ENCODE assay signal across 2 cellular contexts in genomic region chr10:113853577-113854018, GRCh38.
TF ChIP-seq lines count a peak whose summit lies in the region.

No MANE protein-coding gene starts in this region.

TF ChIP-seq in GM23338, 12 proteins besides CTCF, POLR2A, EP300 and RAD21 (continued from another document):
- TF ChIP-seq ZNF462 (CRISPR knock-in tag; IDR thresholded peaks at IDR 0.05) (no peak), EZH2phosphoT487 (IDR thresholded peaks at IDR 0.05; ENCODE audit: unreplicated experiment) (no peak), ZNF331 (CRISPR knock-in tag; IDR thresholded peaks at IDR 0.05; ENCODE audit: low read depth) (no peak), JUNB (IDR thresholded peaks at IDR 0.05; ENCODE audit: unreplicated experiment) (no peak), NANOG (IDR thresholded peaks at IDR 0.05; ENCODE audit: borderline replicate concordance) (no peak), ZNF114 (CRISPR knock-in tag; IDR thresholded peaks at IDR 0.05) (no peak), CREB1 (CRISPR knock-in tag; IDR thresholded peaks at IDR 0.05; ENCODE audit: low read depth) (no peak), EZH2 (IDR thresholded peaks at IDR 0.05; ENCODE audit: low read depth, unreplicated experiment) (no peak)
- TF ChIP-seq, protein P1, sequence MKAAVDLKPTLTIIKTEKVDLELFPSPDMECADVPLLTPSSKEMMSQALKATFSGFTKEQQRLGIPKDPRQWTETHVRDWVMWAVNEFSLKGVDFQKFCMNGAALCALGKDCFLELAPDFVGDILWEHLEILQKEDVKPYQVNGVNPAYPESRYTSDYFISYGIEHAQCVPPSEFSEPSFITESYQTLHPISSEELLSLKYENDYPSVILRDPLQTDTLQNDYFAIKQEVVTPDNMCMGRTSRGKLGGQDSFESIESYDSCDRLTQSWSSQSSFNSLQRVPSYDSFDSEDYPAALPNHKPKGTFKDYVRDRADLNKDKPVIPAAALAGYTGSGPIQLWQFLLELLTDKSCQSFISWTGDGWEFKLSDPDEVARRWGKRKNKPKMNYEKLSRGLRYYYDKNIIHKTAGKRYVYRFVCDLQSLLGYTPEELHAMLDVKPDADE (IDR thresholded peaks at IDR 0.05), result no peak
- TF ChIP-seq, protein P2, sequence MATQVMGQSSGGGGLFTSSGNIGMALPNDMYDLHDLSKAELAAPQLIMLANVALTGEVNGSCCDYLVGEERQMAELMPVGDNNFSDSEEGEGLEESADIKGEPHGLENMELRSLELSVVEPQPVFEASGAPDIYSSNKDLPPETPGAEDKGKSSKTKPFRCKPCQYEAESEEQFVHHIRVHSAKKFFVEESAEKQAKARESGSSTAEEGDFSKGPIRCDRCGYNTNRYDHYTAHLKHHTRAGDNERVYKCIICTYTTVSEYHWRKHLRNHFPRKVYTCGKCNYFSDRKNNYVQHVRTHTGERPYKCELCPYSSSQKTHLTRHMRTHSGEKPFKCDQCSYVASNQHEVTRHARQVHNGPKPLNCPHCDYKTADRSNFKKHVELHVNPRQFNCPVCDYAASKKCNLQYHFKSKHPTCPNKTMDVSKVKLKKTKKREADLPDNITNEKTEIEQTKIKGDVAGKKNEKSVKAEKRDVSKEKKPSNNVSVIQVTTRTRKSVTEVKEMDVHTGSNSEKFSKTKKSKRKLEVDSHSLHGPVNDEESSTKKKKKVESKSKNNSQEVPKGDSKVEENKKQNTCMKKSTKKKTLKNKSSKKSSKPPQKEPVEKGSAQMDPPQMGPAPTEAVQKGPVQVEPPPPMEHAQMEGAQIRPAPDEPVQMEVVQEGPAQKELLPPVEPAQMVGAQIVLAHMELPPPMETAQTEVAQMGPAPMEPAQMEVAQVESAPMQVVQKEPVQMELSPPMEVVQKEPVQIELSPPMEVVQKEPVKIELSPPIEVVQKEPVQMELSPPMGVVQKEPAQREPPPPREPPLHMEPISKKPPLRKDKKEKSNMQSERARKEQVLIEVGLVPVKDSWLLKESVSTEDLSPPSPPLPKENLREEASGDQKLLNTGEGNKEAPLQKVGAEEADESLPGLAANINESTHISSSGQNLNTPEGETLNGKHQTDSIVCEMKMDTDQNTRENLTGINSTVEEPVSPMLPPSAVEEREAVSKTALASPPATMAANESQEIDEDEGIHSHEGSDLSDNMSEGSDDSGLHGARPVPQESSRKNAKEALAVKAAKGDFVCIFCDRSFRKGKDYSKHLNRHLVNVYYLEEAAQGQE (IDR thresholded peaks at IDR 0.05; ENCODE audit: unreplicated experiment), result no peak

TF ChIP-seq in SK-N-SH, 30 proteins besides CTCF, POLR2A, EP300 and RAD21 (continued from another document):
- TF ChIP-seq, protein P2 (IDR thresholded peaks at IDR 0.05; ENCODE audit: low read depth, low read length), result no peak
- TF ChIP-seq SIN3A (IDR thresholded peaks at IDR 0.05; ENCODE audit: borderline replicate concordance, low read depth, low read length), result no peak
- no peak for TF ChIP-seq CHD2 (IDR thresholded peaks at IDR 0.05; ENCODE audit: low read length, partially characterized antibody)
- no peak for TF ChIP-seq EZH2phosphoT487 (IDR thresholded peaks at IDR 0.05; ENCODE audit: borderline replicate concordance, low read depth)
